Comparison of ENCODE assay signal across 24 cellular contexts in the genomic region with DNA sequence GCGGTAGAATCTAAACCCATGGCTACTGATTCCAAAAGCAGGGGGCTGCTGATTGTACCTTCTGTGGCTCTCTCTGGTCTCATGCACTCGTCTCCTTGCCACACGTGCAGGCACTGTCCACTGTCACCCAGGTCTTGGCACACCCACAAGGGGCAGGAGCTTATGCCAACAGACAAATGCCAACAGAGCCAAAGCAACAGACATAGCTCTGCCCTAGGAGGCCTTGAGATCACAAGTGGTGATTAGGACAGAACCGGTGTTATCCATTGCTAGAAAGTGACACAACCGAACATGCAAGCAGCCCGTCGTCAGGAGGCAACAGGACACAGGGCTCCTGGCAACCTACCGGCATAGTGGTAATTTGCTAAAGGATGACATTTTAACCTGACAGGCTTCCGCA. TPM values are rescaled to one million over a fixed set of nuclear protein-coding genes. Genes with fewer than 3 reads are reported as not detected.
"Had no signal": no experiment of that assay in that cellular context is flagged by ENCODE, and none has a peak within 500 bp of the region (broad histone marks: within the 10 kb centered on the region; RNA-seq: fewer than 3 reads in every experiment).

No MANE protein-coding gene starts in this region.

- H3K27ac Mint-ChIP-seq: activated CD4-positive, alpha-beta T cell treated with anti-CD3 and anti-CD28 coated beads, Interleukin-2, amount 10 ng/mL, durations not matched to agents 24 days and 14 days; activated naive CD8-positive, alpha-beta T cell treated with anti-CD3 and anti-CD28 coated beads, Interleukin-2, amount 10 ng/mL, durations not matched to agents 7 days and 5 days; WTC11 had no signal

- DNase-seq: activated CD4-positive, alpha-beta T cell treated with anti-CD3 and anti-CD28 coated beads for 1 hour; activated CD4-positive, alpha-beta T cell treated with anti-CD3 and anti-CD28 coated beads, Interleukin-2, amount 10 ng/mL, durations not matched to agents 24 days and 14 days; activated naive CD4-positive, alpha-beta T cell treated with anti-CD3 and anti-CD28 coated beads, Interleukin-2, amount 50 U/mL, for 16 hours; activated naive CD8-positive, alpha-beta T cell treated with anti-CD3 and anti-CD28 coated beads, Interleukin-2, amount 10 ng/mL, durations not matched to agents 7 days and 5 days; amniotic stem cell; body of pancreas; MG63; MV-4-11; NCI-H1092 treated with DMSO at 0.1 percent for 48 hours; NCI-H1417 treated with DMSO at 0.1 percent for 48 hours; NCI-H1694; NCI-H2029 treated with DMSO at 0.1 percent for 48 hours; NCI-H345; NCI-H510A; NCI-H526 treated with DMSO at 0.1 percent for 48 hours; NK-92 treated with Interleukin-12 subunit alpha and Interleukin-12 subunit beta, amount 100 ng/mL, for 24 hours; OCI-M1; Peyer's patch; SHP77; SW 1271 had no signal

- H3K4me3 Mint-ChIP-seq: activated CD4-positive, alpha-beta T cell treated with anti-CD3 and anti-CD28 coated beads, Interleukin-2, amount 10 ng/mL, durations not matched to agents 24 days and 14 days; activated naive CD8-positive, alpha-beta T cell treated with anti-CD3 and anti-CD28 coated beads, Interleukin-2, amount 10 ng/mL, durations not matched to agents 7 days and 5 days; central memory CD8-positive, alpha-beta T cell; WTC11 had no signal

- ATAC-seq: body of pancreas, WTC11 had no signal

- H3K27me3 Mint-ChIP-seq: activated CD4-positive, alpha-beta T cell treated with anti-CD3 and anti-CD28 coated beads, Interleukin-2, amount 10 ng/mL, durations not matched to agents 24 days and 14 days; activated naive CD8-positive, alpha-beta T cell treated with anti-CD3 and anti-CD28 coated beads, Interleukin-2, amount 10 ng/mL, durations not matched to agents 7 days and 5 days; central memory CD8-positive, alpha-beta T cell had no signal

- H3K9me3 ChIP-seq: ascending aorta, body of pancreas, MG63, Peyer's patch, SJSA1 had no signal

RNA-seq across cellular contexts. Expression of a gene that starts 59.7 kb away (rescaled TPM):
- total RNA-seq: body of pancreas, SJSA1 had no signal
